In the genomic region with DNA sequence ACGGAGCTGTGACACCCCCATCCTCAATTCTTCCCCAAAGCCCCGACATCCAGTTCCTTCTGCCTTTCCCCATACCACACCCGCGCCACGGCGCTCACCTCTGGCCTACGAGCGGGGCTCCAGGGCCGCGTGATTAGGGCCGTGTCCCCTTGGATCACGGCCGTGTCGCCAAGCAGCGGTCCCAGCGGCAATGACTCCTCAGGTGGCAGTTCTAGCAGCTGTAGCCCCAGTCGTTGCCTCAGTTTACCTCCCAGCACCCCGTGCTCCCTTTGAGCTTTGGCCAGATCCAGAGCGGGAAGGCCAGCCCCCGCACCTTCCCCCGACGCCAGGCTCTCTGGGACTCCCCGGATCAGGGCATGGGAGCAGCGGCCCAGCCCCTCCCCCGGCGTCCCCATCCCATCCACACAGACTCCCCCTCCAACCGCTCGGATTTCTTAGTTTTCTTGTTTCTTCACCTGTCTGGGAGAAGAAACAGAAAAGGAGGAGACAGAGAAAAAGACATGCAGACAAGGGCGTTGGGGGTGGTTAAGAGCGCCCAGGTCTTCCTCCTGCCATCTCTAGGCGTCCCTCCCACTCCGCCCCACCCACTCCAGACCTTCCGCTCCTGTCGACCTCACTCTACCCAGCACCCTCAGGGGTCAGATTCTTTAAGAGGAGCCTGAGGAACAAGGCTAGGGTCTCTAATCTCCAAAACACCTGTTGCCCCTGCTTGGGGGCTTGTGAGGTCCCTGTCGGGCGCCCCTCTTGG, we compare ENCODE assay signal across 8 cellular contexts. TPM values are rescaled to one million over a fixed set of nuclear protein-coding genes. Genes with fewer than 3 reads are reported as not detected.
A peak's percentile ranks its signal among the peaks of the same experiment; 100 is the strongest.
DNase-seq lines count a peak whose midpoint lies in the region; ATAC-seq and TF ChIP-seq lines count a peak whose summit lies in the region.

A gene with protein sequence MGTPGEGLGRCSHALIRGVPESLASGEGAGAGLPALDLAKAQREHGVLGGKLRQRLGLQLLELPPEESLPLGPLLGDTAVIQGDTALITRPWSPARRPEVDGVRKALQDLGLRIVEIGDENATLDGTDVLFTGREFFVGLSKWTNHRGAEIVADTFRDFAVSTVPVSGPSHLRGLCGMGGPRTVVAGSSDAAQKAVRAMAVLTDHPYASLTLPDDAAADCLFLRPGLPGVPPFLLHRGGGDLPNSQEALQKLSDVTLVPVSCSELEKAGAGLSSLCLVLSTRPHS (minus strand): TSS at position 533 of the 748 bp plus-strand sequence. CDS start 138 bp downstream, at position 395.

- H3K4me1 Mint-ChIP-seq in activated CD4-positive, alpha-beta memory T cell treated with anti-CD3 and anti-CD28 coated beads, Interleukin-2, amount 10 ng/mL, durations not matched to agents 7 days and 5 days: peaks cover 76% of the 10 kb centered on the region

- peak within 1 kb of the TSS; percentile 52 to 95 (median 76) for H3K4me3 ChIP-seq in heart left ventricle

- 14 to 20% (median 17%) methylated on average over 35 to 36 of the region's 36 CpGs for WGBS in heart left ventricle, 4 donors

- no peaks in the 10 kb centered on the region for H3K9me3 Mint-ChIP-seq in activated CD4-positive, alpha-beta memory T cell treated with anti-CD3 and anti-CD28 coated beads, Interleukin-2, amount 10 ng/mL, durations not matched to agents 7 days and 5 days

- H3K27me3 Mint-ChIP-seq in activated CD4-positive, alpha-beta memory T cell treated with anti-CD3 and anti-CD28 coated beads, Interleukin-2, amount 10 ng/mL, durations not matched to agents 7 days and 5 days: no peaks in the 10 kb centered on the region

- POLR2A ChIA-PET in activated CD4-positive, alpha-beta memory T cell treated with anti-CD3 and anti-CD28 coated beads, Interleukin-2, amount 10 ng/mL, durations not matched to agents 7 days and 5 days (lab: Charles Lee): interaction anchor here (0.7 to 4.0 kb wide), 16 partner anchors 10 to 108 kb away, joined by 3 to 50 read pairs (median 5); a partner anchor contains a TSS

- no peak for DNase-seq in T-helper 1 cell
- no peak for DNase-seq in activated CD4-positive, alpha-beta memory T cell treated with anti-CD3 and anti-CD28 coated beads, Interleukin-2, amount 10 ng/mL, durations not matched to agents 7 days and 5 days
- peak in 2 of 5 donors; percentile 44 to 49 for DNase-seq in heart left ventricle
- no peak for DNase-seq in renal cortical epithelial cell (ENCODE audit: low read depth)
- no peak for DNase-seq in epidermal melanocyte (ENCODE audit: insufficient read length, low spot score)
- DNase-seq in NCI-H146 (lab: John Stamatoyannopoulos, UW): no peak
- no peak for DNase-seq in NCI-H2227 treated with DMSO at 0.1 percent for 48 hours (lab: John Stamatoyannopoulos, UW)

- H3K27me3 ChIP-seq in heart left ventricle: no peaks in the 10 kb centered on the region

- intact Hi-C loops in T-helper 1 cell treated with Interleukin-12 subunit alpha and Interleukin-12 subunit beta and Interleukin-4 antibody, amounts not matched to agents 30 ng/mL and 1 ng/mL, for 36 hours (cut with micrococcal nuclease): loop anchor here (1.0 kb wide), 5 partner anchors 9 to 98 kb away; a partner anchor contains a TSS
- intact Hi-C loops in heart left ventricle (cut with DNase I): loop anchor here in 7 of 10 donors (2.0 to 5.0 kb wide), 5 partner anchors 26 to 103 kb away; a partner anchor contains a TSS

- H3K4me3 Mint-ChIP-seq in activated CD4-positive, alpha-beta memory T cell treated with anti-CD3 and anti-CD28 coated beads, Interleukin-2, amount 10 ng/mL, durations not matched to agents 7 days and 5 days: peak within 1 kb of the TSS; percentile 88

- H3K4me1 ChIP-seq in heart left ventricle: peaks cover 0 to 78% (median 27%) of the 10 kb centered on the region in 12 donors

- TF ChIP-seq POLR2A in heart left ventricle (IDR thresholded peaks at IDR 0.05): no peak

- peak within 1 kb of the TSS; percentile 70 to 99 (median 97) for H3K27ac ChIP-seq in heart left ventricle

- peak; percentile 26 to 47 (median 44) for ATAC-seq in heart left ventricle

- peak within 1 kb of the TSS; percentile 82 for H3K27ac Mint-ChIP-seq in activated CD4-positive, alpha-beta memory T cell treated with anti-CD3 and anti-CD28 coated beads, Interleukin-2, amount 10 ng/mL, durations not matched to agents 7 days and 5 days

- CTCF ChIA-PET in activated CD4-positive, alpha-beta memory T cell treated with anti-CD3 and anti-CD28 coated beads, Interleukin-2, amount 10 ng/mL, durations not matched to agents 7 days and 5 days (lab: Charles Lee): interaction anchor here (0.7 to 5.5 kb wide), 13 partner anchors 10 to 110 kb away, joined by 3 to 46 read pairs (median 7); a partner anchor contains a TSS

- H3K9me3 ChIP-seq in heart left ventricle: no peaks in the 10 kb centered on the region

- peak in 5 of 12 donors; percentile 60 to 81 (median 65) for TF ChIP-seq CTCF in heart left ventricle (IDR thresholded peaks at IDR 0.05)

- H3K36me3 Mint-ChIP-seq in activated CD4-positive, alpha-beta memory T cell treated with anti-CD3 and anti-CD28 coated beads, Interleukin-2, amount 10 ng/mL, durations not matched to agents 7 days and 5 days (ENCODE audit: low read depth): peaks cover 67% of the 10 kb centered on the region

- H3K36me3 ChIP-seq in heart left ventricle: peaks cover 3 to 70% (median 57%) of the 10 kb centered on the region in 9 donors

RNA-seq across cellular contexts. Expression of the gene that starts here (rescaled TPM):
- 12.2 and 14.4 TPM in 2 replicates for total RNA-seq in T-helper 1 cell treated with Interleukin-12 subunit alpha and Interleukin-12 subunit beta and Interleukin-4 antibody, amounts not matched to agents 30 ng/mL and 1 ng/mL, for 36 hours
- 10 to 100 TPM; 22.1 to 23.9 TPM for total RNA-seq in activated CD4-positive, alpha-beta memory T cell treated with anti-CD3 and anti-CD28 coated beads, Interleukin-2, amount 10 ng/mL, durations not matched to agents 7 days and 5 days
- total RNA-seq in heart left ventricle: 10 to 100 TPM; 42.3 to 69.7 (median 53.2) TPM
- polyA plus RNA-seq in heart left ventricle: 10 to 100 TPM; 62.1 to 80.5 TPM
- total RNA-seq in renal cortical epithelial cell: 101 and 121 TPM in 2 replicates
